1 cellular context compared by ENCODE assay signal in genomic region chr1:153035211-153035610, GRCh38.
A peak's percentile ranks its signal among the peaks of the same experiment; 100 is the strongest.
TF ChIP-seq lines count a peak whose summit lies in the region.

No MANE protein-coding gene starts in this region.

TF ChIP-seq in K562, 482 proteins besides CTCF, POLR2A, EP300 and RAD21:
- no peak for TF ChIP-seq POLR2AphosphoS2 (IDR thresholded peaks at IDR 0.05; ENCODE audit: low read length)
- 0 out of 2 replicates have a peak, but pooled peaks have one; percentile 8 for TF ChIP-seq RFX1 (IDR thresholded peaks at IDR 0.05)
- no peak for TF ChIP-seq ATF7 (IDR thresholded peaks at IDR 0.05)
- no peak for TF ChIP-seq KLF6 (CRISPR knock-in tag; IDR thresholded peaks at IDR 0.05; ENCODE audit: borderline replicate concordance)
- TF ChIP-seq POLR2H (tag; IDR thresholded peaks at IDR 0.05; ENCODE audit: low read depth) = no peak
